21 cellular contexts compared by ENCODE assay signal in genomic region chr7:135755351-135755753, GRCh38. TPM values are rescaled to one million over a fixed set of nuclear protein-coding genes. Genes with fewer than 3 reads are reported as not detected.
A peak's percentile ranks its signal among the peaks of the same experiment; 100 is the strongest.
DNase-seq lines count a peak whose midpoint lies in the region; ATAC-seq and TF ChIP-seq lines count a peak whose summit lies in the region.
"Had no signal": no experiment of that assay in that cellular context is flagged by ENCODE, and none has a peak within 500 bp of the region (broad histone marks: within the 10 kb centered on the region; RNA-seq: fewer than 3 reads in every experiment).

No MANE protein-coding gene starts in this region.

- H3K27me3 ChIP-seq in left ventricle myocardium inferior (ENCODE audit: low read depth): no peaks in the 10 kb centered on the region
- H3K27me3 ChIP-seq in foreskin keratinocyte: no peaks in the 10 kb centered on the region
- H3K27me3 ChIP-seq: Peyer's patch, tibial nerve had no signal

- ATAC-seq in sciatic nerve: no peak
- ATAC-seq in foreskin keratinocyte: no peak
- ATAC-seq: K562; natural killer cell; stimulated activated memory B cell treated with anti-CD40 and anti-IgM and Interleukin-4, amounts not matched to agents 10 μg/mL and 1 μg/mL and 100 μg/mL, for 72 hours had no signal

- H3K27ac ChIP-seq in left ventricle myocardium inferior (replicated peaks) (peak overlapping the region; percentile 73), foreskin keratinocyte (no peak overlapping the region)
- H3K27ac ChIP-seq: HL-60, Peyer's patch, tibial nerve had no signal

- no peaks in the 10 kb centered on the region for H3K9me3 ChIP-seq in left ventricle myocardium inferior (replicated peaks)
- H3K9me3 ChIP-seq: Peyer's patch, tibial nerve had no signal

- H3K36me3 ChIP-seq in left ventricle myocardium inferior: no peaks in the 10 kb centered on the region
- H3K36me3 ChIP-seq: Peyer's patch, tibial nerve had no signal

- TF ChIP-seq CTCF in left ventricle myocardium inferior (IDR thresholded peaks at IDR 0.05; ENCODE audit: borderline replicate concordance) (no peak), foreskin keratinocyte (conservative IDR thresholded peaks at IDR 0.05) (no peak)

- DNase-seq in NCI-H510A treated with DMSO at 0.1 percent for 48 hours (lab: John Stamatoyannopoulos, UW) (peak; percentile 2), NCI-H510A (lab: John Stamatoyannopoulos, UW) (no peak), NCI-H774 (lab: John Stamatoyannopoulos, UW) (peak; percentile 87), left ventricle myocardium inferior (peak; percentile 52), NCI-H82 (lab: John Stamatoyannopoulos, UW) (no peak), sciatic nerve (ENCODE audit: low spot score) (no peak), D341Med (ENCODE audit: low spot score) (no peak), foreskin keratinocyte (no peak)
- DNase-seq: activated CD4-positive, alpha-beta T cell treated with anti-CD3 and anti-CD28 coated beads, Interleukin-2, amount 10 ng/mL, durations not matched to agents 24 days and 14 days; activated CD8-positive, alpha-beta memory T cell treated with anti-CD3 and anti-CD28 coated beads, Interleukin-2, amount 50 U/mL, for 48 hours; mesendoderm; natural killer cell; NCI-H526 treated with DMSO at 0.1 percent for 48 hours; Peyer's patch had no signal

- H3K4me3 ChIP-seq in left ventricle myocardium inferior: no peak overlapping the region
- H3K4me3 ChIP-seq: K562, Peyer's patch, tibial nerve had no signal

- intact Hi-C loops in left ventricle myocardium inferior (cut with micrococcal nuclease): no loop called here
- intact Hi-C loops in sciatic nerve (cut with DNase I): no loop called here

- H3K4me1 ChIP-seq in left ventricle myocardium inferior (peaks cover 17% of the 10 kb centered on the region), foreskin keratinocyte (peaks cover 8% of the 10 kb centered on the region)
- H3K4me1 ChIP-seq: Peyer's patch had no signal

RNA-seq across cellular contexts. Expression of gene FAM180A, which starts 6.7 kb away (rescaled TPM):
- 19.7 TPM for total RNA-seq in left ventricle myocardium inferior
- 8.0 TPM for total RNA-seq in sciatic nerve
- total RNA-seq in foreskin keratinocyte: 1.3 and 2.6 TPM in 2 replicates
- polyA plus RNA-seq in foreskin keratinocyte: 0.59 and 1.4 TPM in 2 replicates
- total RNA-seq: activated CD4-positive, alpha-beta T cell treated with anti-CD3 and anti-CD28 coated beads, Interleukin-2, amount 10 ng/mL, durations not matched to agents 24 days and 14 days; astrocyte; endothelial cell of umbilical vein; K562; natural killer cell had no signal
- polyA plus RNA-seq: endothelial cell of umbilical vein, K562 had no signal

RNA-seq across cellular contexts. Expression of gene SLC13A4, which starts 27.4 kb away (rescaled TPM):
- 0.44 TPM for total RNA-seq in left ventricle myocardium inferior
- 0.27 TPM for total RNA-seq in sciatic nerve
- 0.10 and 0.14 TPM in 2 replicates for total RNA-seq in foreskin keratinocyte
- 0.20 TPM in 1 of 2 replicates, not detected in the other for polyA plus RNA-seq in foreskin keratinocyte
- total RNA-seq: A172; activated CD4-positive, alpha-beta T cell treated with anti-CD3 and anti-CD28 coated beads, Interleukin-2, amount 10 ng/mL, durations not matched to agents 24 days and 14 days; endothelial cell of umbilical vein; natural killer cell; Peyer's patch; tibial nerve had no signal
- polyA plus RNA-seq: endothelial cell of umbilical vein had no signal

Comparison
In these comparisons a context has a peak if more than half of its experiments do, and no peak if none do; other contexts are left out.
1. DNase-seq: peak in NCI-H510A treated with DMSO at 0.1 percent for 48 hours (single experiment), NCI-H774 (single experiment) and left ventricle myocardium inferior (single experiment); none in NCI-H510A (single experiment), NCI-H82 (single experiment), sciatic nerve (single experiment), D341Med (single experiment) and foreskin keratinocyte (0 of 2).